Comparison of ENCODE assay signal across 18 cellular contexts in genomic region chr15:31234815-31235214, GRCh38.
DNase-seq lines count a peak whose midpoint lies in the region; ATAC-seq, FAIRE-seq and TF ChIP-seq lines count a peak whose summit lies in the region.
"Had no signal": no experiment of that assay in that cellular context is flagged by ENCODE, and none has a peak within 500 bp of the region (broad histone marks: within the 10 kb centered on the region; RNA-seq: fewer than 3 reads in every experiment).

No MANE protein-coding gene starts in this region.

- BruUV-seq in GM12878 (replicated peaks; lab: Mats Ljungman, UMichigan): no TSS peak

- H3K9me3 ChIP-seq in GM12878 (replicated peaks; ENCODE audit: control insufficient read depth, insufficient read depth, low read length) (no peaks in the 10 kb centered on the region), adrenal gland (replicated peaks in 1 of 3) (no peaks in the 10 kb centered on the region)

- peak overlapping the region; percentile 92 for H3K27ac ChIP-seq in GM12878 (ENCODE audit: control insufficient read depth, insufficient read depth)
- H3K27ac ChIP-seq in adrenal gland: peak overlapping the region in 2 of 5 donors; percentile 16 to 88
- H3K27ac ChIP-seq: PC-9 had no signal

- peaks cover 0 to 4% (median 0%) of the 10 kb centered on the region in 7 donors for H3K9me3 Mint-ChIP-seq in naive B cell
- H3K9me3 Mint-ChIP-seq: CD8-positive, alpha-beta memory T cell had no signal

- POLR2A ChIA-PET in GM12878 (lab: Charles Lee): interaction anchor here (0.9 to 4.9 kb wide), 5 partner anchors 9 to 92 kb away, joined by 3 to 75 read pairs (median 5); partner anchors contain the start of gene KLF13

- peaks cover 64 to 94% (median 74%) of the 10 kb centered on the region in 3 donors for H3K4me1 Mint-ChIP-seq in naive B cell

- in situ Hi-C loops in GM12878 (cut with MboI): no loop called here

- no peaks in the 10 kb centered on the region for H3K27me3 Mint-ChIP-seq in naive B cell

- H3K4me1 ChIP-seq in GM12878 (ENCODE audit: control insufficient read depth, insufficient read depth, low read length): peaks cover 58% of the 10 kb centered on the region
- peaks cover 0 to 20% of the 10 kb centered on the region in 2 donors for H3K4me1 ChIP-seq in adrenal gland (replicated peaks in 1 of 2)

- intact Hi-C loops in cardiac septum (cut with DNase I) (loop anchor here (5.0 kb wide), 4 partner anchors 67 to 157 kb away; partner anchors contain the start of gene KLF13), left cardiac atrium (cut with DNase I) (no loop called here), GM12878 (cut with micrococcal nuclease; ENCODE audit: unreplicated experiment) (no loop called here), adrenal gland (cut with DNase I) (loop anchor here in 1 of 2 donors (5.0 kb wide), 1 partner anchor 152 kb away; no protein-coding TSS in a partner anchor)

- no peak for TF ChIP-seq POLR2A in GM12892 (IDR thresholded peaks at IDR 0.05; ENCODE audit: low read depth, low read length)
- no peak for TF ChIP-seq POLR2A in GM12878 (IDR thresholded peaks at IDR 0.05; ENCODE audit: low read depth, low read length)
- no peak for TF ChIP-seq POLR2A in adrenal gland (IDR thresholded peaks at IDR 0.05)

- H3K4me3 Mint-ChIP-seq in naive B cell: peak overlapping the region in 1 of 8 donors; percentile 55
- H3K4me3 Mint-ChIP-seq: CD8-positive, alpha-beta memory T cell had no signal

- no peaks in the 10 kb centered on the region for H3K36me3 ChIP-seq in GM12878 (ENCODE audit: control insufficient read depth in 2 of 2, insufficient read depth in 2 of 2, low read length in 1 of 2)
- H3K36me3 ChIP-seq in adrenal gland (replicated peaks in 1 of 2): no peaks in the 10 kb centered on the region

- CTCF ChIA-PET in GM12878 (lab: Yijun Ruan, JAX): interaction anchor here (0.9 to 4.9 kb wide), 4 partner anchors 15 to 133 kb away, joined by 3 to 43 read pairs (median 5); no protein-coding TSS in a partner anchor

- peaks cover 4% of the 10 kb centered on the region for H3K79me2 ChIP-seq in GM12878 (ENCODE audit: control insufficient read depth, insufficient read depth, low read length)

- peak; percentile 60 for FAIRE-seq in GM12892 (lab: Jason Lieb, UNC)
- no peak for FAIRE-seq in GM12878 (lab: Jason Lieb, UNC)
- FAIRE-seq: H1 had no signal

- H3K4me2 ChIP-seq in GM12878 (ENCODE audit: control insufficient read depth, insufficient read depth): no peak overlapping the region
- H3K4me2 ChIP-seq: KMS-11, PC-9 had no signal

- no peaks in the 10 kb centered on the region for H4K20me1 ChIP-seq in GM12878 (ENCODE audit: control insufficient read depth, insufficient read depth)

- H3K36me3 Mint-ChIP-seq in naive B cell: no peaks in the 10 kb centered on the region
- H3K36me3 Mint-ChIP-seq: CD8-positive, alpha-beta memory T cell had no signal

- no peaks in the 10 kb centered on the region for H3K27me3 ChIP-seq in GM12878 (replicated peaks in 1 of 2; ENCODE audit: control insufficient read depth in 2 of 2, insufficient read depth in 2 of 2, low read length in 1 of 2)
- no peaks in the 10 kb centered on the region for H3K27me3 ChIP-seq in adrenal gland

- WGBS in GM12878 (ENCODE audit: insufficient coverage, insufficient replicate concordance, low lambda C conversion rate, missing lambda C conversion rate): 78% methylated on average over 5 of the region's 5 CpGs
- WGBS in adrenal gland, 4 donors: 75 to 80% (median 77%) methylated on average over 5 of the region's 5 CpGs

- H3K27ac Mint-ChIP-seq in naive B cell: peak overlapping the region in 4 of 6 donors; percentile 48 to 71 (median 65)

- SMC1A ChIA-PET in GM12878 (lab: Charles Lee; ENCODE audit: uncharacterized antibody, unreplicated experiment): interaction anchor here (0.9 to 7.7 kb wide), 5 partner anchors 19 to 253 kb away, joined by 3 to 134 read pairs (median 52); partner anchors contain the start of gene KLF13

- TF ChIP-seq EP300 in GM12878 (IDR thresholded peaks at IDR 0.05; ENCODE audit: borderline replicate concordance in 1 of 2, control insufficient read depth in 1 of 2, low read depth in 2 of 2, low read length in 2 of 2): no peak

- H3K4me3 ChIP-seq in GM12878 (no peak overlapping the region), adrenal gland (no peak overlapping the region)
- H3K4me3 ChIP-seq: PC-9 had no signal

- no peak for ATAC-seq in left cardiac atrium
- no peak for ATAC-seq in GM12878
- ATAC-seq in naive B cell (ENCODE audit: low read depth in 2 of 2): no peak

- no peak overlapping the region for H2AFZ ChIP-seq in GM12878 (ENCODE audit: control insufficient read depth, low read depth, low read length)
- H2AFZ ChIP-seq: PC-9 had no signal

- RAD21 ChIA-PET in GM12878 (lab: Charles Lee; ENCODE audit: unreplicated experiment): interaction anchor here (0.8 to 5.6 kb wide), 6 partner anchors 9 to 238 kb away, joined by 3 to 104 read pairs (median 4); partner anchors contain the start of gene KLF13

- H3K9ac ChIP-seq in GM12878 (ENCODE audit: control insufficient read depth, insufficient read depth, low read length): no peak overlapping the region
- H3K9ac ChIP-seq: KMS-11 had no signal

- TF ChIP-seq CTCF in GM12878 (IDR thresholded peaks at IDR 0.05 in 2 of 3, conservative IDR thresholded peaks at IDR 0.05 in 1 of 3; ENCODE audit: control insufficient read depth in 2 of 3, extremely low read depth in 1 of 3, insufficient read depth in 1 of 3, low read depth in 3 of 3, low read length in 3 of 3) (no peak), adrenal gland (IDR thresholded peaks at IDR 0.05) (no peak)

- peak; percentile 36 for DNase-seq in cardiac septum (ENCODE audit: low spot score)
- DNase-seq in left cardiac atrium: no peak
- no peak for DNase-seq in GM12892 (ENCODE audit: insufficient read length)
- DNase-seq in GM12878 (ENCODE audit: low read depth, low spot score): no peak
- DNase-seq in naive B cell: no peak
- no peak for DNase-seq in NCI-H1417 (lab: John Stamatoyannopoulos, UW)
- DNase-seq in SHP77 (lab: John Stamatoyannopoulos, UW): no peak
- DNase-seq in adrenal gland: no peak
- DNase-seq: C1 segment of cervical spinal cord; CD8-positive, alpha-beta memory T cell; DMS53; NCI-H1436; NCI-H1930; NCI-H345; NCI-H524 treated with DMSO at 0.1 percent for 48 hours; PC-9 had no signal

- TF ChIP-seq RAD21 in GM12878 (IDR thresholded peaks at IDR 0.05; ENCODE audit: insufficient read depth, low read depth, low read length): no peak

TF ChIP-seq in GM12878, 131 proteins besides CTCF, POLR2A, EP300 and RAD21:
- TF ChIP-seq MEF2B (IDR thresholded peaks at IDR 0.05; ENCODE audit: partially characterized antibody, poor library complexity, severe bottlenecking): peak; percentile 53
- TF ChIP-seq SPI1 (IDR thresholded peaks at IDR 0.05; ENCODE audit: borderline replicate concordance, insufficient read depth, low read depth, low read length): no peak
- no peak for TF ChIP-seq E2F8 (IDR thresholded peaks at IDR 0.05; ENCODE audit: low read depth, partially characterized antibody)
TF ChIP-seq in GM12878: peak in this region for 1.
